ENCODE assay signal across 30 cellular contexts in the genomic region with DNA sequence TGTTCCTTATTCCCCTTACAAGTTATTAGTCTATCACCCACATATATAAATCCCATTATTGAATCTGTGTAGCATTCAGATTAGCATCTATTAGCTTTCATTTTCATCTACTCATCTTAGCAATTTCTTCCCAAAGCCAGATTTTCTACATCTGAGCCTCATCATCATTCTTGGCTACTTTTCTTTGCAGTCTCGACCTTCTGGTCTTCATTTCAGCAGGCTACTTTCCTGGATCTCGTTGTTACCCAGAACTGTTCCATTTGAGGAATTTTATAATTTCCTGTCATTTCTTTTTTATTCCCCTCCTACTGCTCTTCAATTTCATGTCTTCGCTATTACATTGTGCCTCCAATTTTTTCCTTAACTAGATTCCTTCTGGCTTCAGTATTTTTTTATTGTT.
"Had no signal": no experiment of that assay in that cellular context is flagged by ENCODE, and none has a peak within 500 bp of the region (broad histone marks: within the 10 kb centered on the region; RNA-seq: fewer than 3 reads in every experiment).

No MANE protein-coding gene starts in this region.

- H3K4me1 ChIP-seq: colonic mucosa, esophagus squamous epithelium, uterus had no signal

- ATAC-seq: heart left ventricle; lower lobe of right lung; mucosa of descending colon; natural killer cell treated with Interleukin-12 subunit alpha and Interleukin-12 subunit beta and Interleukin-15 and Interleukin-18, amount 100 ng/mL, for 72 hours; right cardiac atrium; stimulated activated effector memory CD8-positive, alpha-beta T cell treated with anti-CD3 and anti-CD28 coated beads, Interleukin-12 subunit alpha, Interleukin-12 subunit beta, amount 100 ng/mL, for 72 hours; T-helper 17 cell had no signal

- H3K27me3 ChIP-seq: colonic mucosa, esophagus squamous epithelium, heart left ventricle, uterus had no signal

- DNase-seq: activated CD4-positive, alpha-beta memory T cell treated with anti-CD3 and anti-CD28 coated beads for 36 hours; activated CD4-positive, alpha-beta T cell treated with anti-CD3 and anti-CD28 coated beads, Interleukin-2, amount 10 ng/mL, durations not matched to agents 24 days and 14 days; activated CD4-positive, CD25-positive, alpha-beta regulatory T cell treated with anti-CD3 and anti-CD28 coated beads, Interleukin-2, amount 50 U/mL, for 72 hours; activated CD8-positive, alpha-beta memory T cell treated with anti-CD3 and anti-CD28 coated beads, Interleukin-2, amount 50 U/mL, for 4 hours; activated gamma-delta T cell; activated naive CD4-positive, alpha-beta T cell treated with anti-CD3 and anti-CD28 coated beads, Interleukin-2, amount 10 ng/mL, durations not matched to agents 7 days and 5 days; activated naive CD8-positive, alpha-beta T cell treated with anti-CD3 and anti-CD28 coated beads, Interleukin-2, amount 10 ng/mL, durations not matched to agents 7 days and 5 days; activated T-cell treated with anti-CD3 and anti-CD28 coated beads, Interleukin-2, amount 50 U/mL, for 1 hour; amniotic stem cell; colonic mucosa; effector CD8-positive, alpha-beta T cell; esophagus squamous epithelium; foreskin fibroblast; heart left ventricle; hypothalamus; immature natural killer cell; kidney; lower lobe of right lung; mucosa of descending colon; posterior cingulate gyrus; right cardiac atrium; stimulated activated CD4-positive, alpha-beta T cell treated with anti-CD3 and anti-CD28 coated beads, Interleukin-12 subunit alpha, Interleukin-12 subunit beta, amount 100 ng/mL, for 4 hours; stimulated activated CD4-positive, alpha-beta T cell treated with anti-CD3 and anti-CD28 coated beads, Interleukin-4, amount 100 ng/mL, for 1 hour; T-helper 17 cell; T1000; uterus; WERI-Rb-1 had no signal

- H3K9me3 ChIP-seq: colonic mucosa, esophagus squamous epithelium, heart left ventricle, lower lobe of right lung, mucosa of descending colon, uterus had no signal

- H3K27ac ChIP-seq: colonic mucosa, epithelial cell of prostate, esophagus squamous epithelium, lower lobe of right lung, uterus, WERI-Rb-1 had no signal

- H3K4me3 ChIP-seq: colonic mucosa, esophagus squamous epithelium, lower lobe of right lung, mucosa of descending colon, uterus had no signal

- H3K36me3 ChIP-seq: colonic mucosa, uterus, WERI-Rb-1 had no signal
